ENCODE assay signal across 8 cellular contexts in genomic region chr1:154334647-154335350, GRCh38. TPM values are rescaled to one million over a fixed set of nuclear protein-coding genes. Genes with fewer than 3 reads are reported as not detected.
DNase-seq lines count a peak whose midpoint lies in the region; ATAC-seq, FAIRE-seq and TF ChIP-seq lines count a peak whose summit lies in the region.

No MANE protein-coding gene starts in this region.

- in situ Hi-C loops in GM23248 (cut with MboI) (no loop called here), mammary epithelial cell (cut with MboI; ENCODE audit: low sequenced_read_pairs in 2 of 2) (loop anchor here in 1 of 2 donors (10.0 kb wide), 1 partner anchor 150 kb away; no protein-coding TSS in a partner anchor)

- H3K27me3 ChIP-seq in GM23248 (replicated peaks; ENCODE audit: insufficient read depth) (no peaks in the 10 kb centered on the region), mammary epithelial cell (ENCODE audit: insufficient read depth, low read length) (no peaks in the 10 kb centered on the region), keratinocyte (ENCODE audit: control insufficient read depth, extremely low read depth, insufficient read depth, low read length) (no peaks in the 10 kb centered on the region)

- dilution Hi-C loops in mammary epithelial cell (cut with HindIII; ENCODE audit: low sequenced_read_pairs) (loop anchor here (5.0 kb wide), 2 partner anchors 47 to 68 kb away; no protein-coding TSS in a partner anchor), keratinocyte (cut with MboI; ENCODE audit: extremely low pct_ligation_motif_present, low sequenced_read_pairs) (no loop called here)

- no peaks in the 10 kb centered on the region for H3K9me1 ChIP-seq in keratinocyte (ENCODE audit: control insufficient read depth, extremely low read depth, insufficient read depth, low read length)

- H3K36me3 ChIP-seq in GM23248 (ENCODE audit: low read depth) (peaks cover 72% of the 10 kb centered on the region), mammary epithelial cell (ENCODE audit: insufficient read depth, low read length) (no peaks in the 10 kb centered on the region), keratinocyte (ENCODE audit: control insufficient read depth in 2 of 2, extremely low read depth in 1 of 2, insufficient read depth in 2 of 2, low read length in 2 of 2) (peaks cover 5 to 8% of the 10 kb centered on the region in 2 experiments)

- H4K20me1 ChIP-seq in GM23248 (ENCODE audit: insufficient read depth): peaks cover 1% of the 10 kb centered on the region; the same call in 1 of the 2 replicates
- no peaks in the 10 kb centered on the region for H4K20me1 ChIP-seq in mammary epithelial cell (ENCODE audit: insufficient read depth, low read length)
- no peaks in the 10 kb centered on the region for H4K20me1 ChIP-seq in keratinocyte (ENCODE audit: control insufficient read depth, extremely low read depth, insufficient read depth, low read length)

- BruUV-seq in mammary epithelial cell (replicated peaks; lab: Mats Ljungman, UMichigan): no TSS peak

- H3K9me3 ChIP-seq in GM23248 (ENCODE audit: low read depth): no peaks in the 10 kb centered on the region
- H3K9me3 ChIP-seq in mammary epithelial cell (replicated peaks; ENCODE audit: insufficient read depth, low read length): no peaks in the 10 kb centered on the region
- no peaks in the 10 kb centered on the region for H3K9me3 ChIP-seq in keratinocyte (ENCODE audit: control insufficient read depth, low read depth, low read length)

- ATAC-seq in HG03095 (IDR thresholded peaks at IDR 0.05; ENCODE audit: unreplicated experiment): no peak

- H3K4me2 ChIP-seq in GM23248 (ENCODE audit: unreplicated experiment) (peak overlapping the region; percentile 64), mammary epithelial cell (ENCODE audit: insufficient read depth, low read depth, low read length) (peak overlapping the region; percentile 19), keratinocyte (ENCODE audit: control insufficient read depth, extremely low read depth, insufficient read depth, low read depth, low read length) (no peak overlapping the region)

- H3K4me3 ChIP-seq in GM23248: no peak overlapping the region
- H3K4me3 ChIP-seq in mammary epithelial cell (replicated peaks in 1 of 3; ENCODE audit: insufficient read depth in 1 of 3, low read depth in 2 of 3, low read length in 3 of 3): no peak overlapping the region
- no peak overlapping the region for H3K4me3 ChIP-seq in keratinocyte (ENCODE audit: control insufficient read depth in 2 of 3, extremely low read depth in 1 of 3, insufficient read depth in 2 of 3, low read depth in 1 of 3, low read length in 3 of 3)

- CTCF ChIA-PET in mammary epithelial cell (lab: Charles Lee; ENCODE audit: low non-redundant PET): interaction anchor here (0.6 to 1.6 kb wide), 3 partner anchors 84 to 865 kb away, joined by 3 to 8 read pairs (median 7); no protein-coding TSS in a partner anchor

- peak in 11 of 14 donors; percentile 9 to 65 (median 41) for DNase-seq in C1 segment of cervical spinal cord (lab: John Stamatoyannopoulos, UW)
- peak; percentile 93 for DNase-seq in GM23248
- peak; percentile 75 for DNase-seq in NCI-H2171 treated with DMSO at 0.1 percent for 48 hours (lab: John Stamatoyannopoulos, UW)
- peak; percentile 84 to 90 (median 86) for DNase-seq in activated CD4-positive, CD25-positive, alpha-beta regulatory T cell (lab: John Stamatoyannopoulos, UW)
- peak; percentile 54 for DNase-seq in mammary epithelial cell
- no peak for DNase-seq in keratinocyte (ENCODE audit: low read depth, low spot score)
- peak; percentile 94 for DNase-seq in stimulated activated CD4-positive, alpha-beta T cell treated with anti-CD3 and anti-CD28 coated beads, Interleukin-1b, Interleukin-23, amount 100 ng/mL, for 48 hours

- no peak for FAIRE-seq in keratinocyte (lab: Jason Lieb, UNC)

- intact Hi-C loops in mammary epithelial cell (cut with micrococcal nuclease): loop anchor here (1.0 to 2.0 kb wide), 3 partner anchors 62 to 148 kb away; partner anchors contain the start of gene HAX1

- H3K4me1 ChIP-seq in GM23248 (ENCODE audit: insufficient read depth) (peaks cover 12% of the 10 kb centered on the region), mammary epithelial cell (ENCODE audit: insufficient read depth, low read length) (peaks cover 3% of the 10 kb centered on the region), keratinocyte (ENCODE audit: control insufficient read depth, extremely low read depth, insufficient read depth, low read length) (no peaks in the 10 kb centered on the region)

- H3K27ac ChIP-seq in GM23248 (peak overlapping the region; percentile 77), mammary epithelial cell (ENCODE audit: insufficient read depth, low read depth, low read length) (no peak overlapping the region), keratinocyte (ENCODE audit: control insufficient read depth, insufficient read depth, low read length) (no peak overlapping the region)

- peak overlapping the region; percentile 56 for H2AFZ ChIP-seq in GM23248
- H2AFZ ChIP-seq in mammary epithelial cell (ENCODE audit: low read depth, low read length): peak overlapping the region; percentile 75
- no peak overlapping the region for H2AFZ ChIP-seq in keratinocyte (ENCODE audit: control insufficient read depth, low read length)

- H3K9ac ChIP-seq in GM23248 (peak overlapping the region; percentile 58), mammary epithelial cell (ENCODE audit: insufficient read depth, low read length) (no peak overlapping the region), keratinocyte (ENCODE audit: control insufficient read depth, extremely low read depth, insufficient read depth, low read length) (no peak overlapping the region)

- peaks cover 49% of the 10 kb centered on the region for H3F3A ChIP-seq in GM23248 (ENCODE audit: insufficient read depth)

- H3K79me2 ChIP-seq in GM23248 (ENCODE audit: insufficient read depth): peaks cover 54% of the 10 kb centered on the region
- H3K79me2 ChIP-seq in mammary epithelial cell (ENCODE audit: insufficient read depth, low read length): no peaks in the 10 kb centered on the region
- no peaks in the 10 kb centered on the region for H3K79me2 ChIP-seq in keratinocyte (ENCODE audit: control insufficient read depth, insufficient read depth, low read length)

- 9 to 11% methylated on average over 9 of the region's 9 CpGs for whole genome bisulfite sequencing in GM23248 (ENCODE audit: low coverage in 1 of 2, low lambda C conversion rate in 2 of 2, missing lambda C conversion rate in 2 of 2), 2 experiments
- WGBS in mammary epithelial cell (ENCODE audit: low coverage, missing lambda C conversion rate): 20% methylated on average over 5 of the region's 9 CpGs

- TF ChIP-seq CTCF in mammary epithelial cell (conservative IDR thresholded peaks at IDR 0.05 in 1 of 2, IDR thresholded peaks at IDR 0.05 in 1 of 2; ENCODE audit: extremely low read depth in 1 of 2, insufficient read depth in 1 of 2, low read depth in 1 of 2, low read length in 2 of 2) (peak; percentile 80 to 88), keratinocyte (optimal IDR thresholded peaks at IDR 0.05 in 1 of 3, IDR thresholded peaks at IDR 0.05 in 1 of 3, conservative IDR thresholded peaks at IDR 0.05 in 1 of 3; ENCODE audit: extremely low read depth in 1 of 3, insufficient read depth in 2 of 3, low read length in 3 of 3) (peak; percentile 81 to 89 (median 82))

- no peaks in the 10 kb centered on the region for H3K9me2 ChIP-seq in GM23248 (ENCODE audit: insufficient read depth)

RNA-seq across cellular contexts. Expression of gene ATP8B2, which starts 9.5 kb away (rescaled TPM):
- total RNA-seq in GM23248 (2014; rRNA removed; shearing (Covaris generic)): 200 and 203 TPM in 2 replicates
- 17.6 and 20.1 TPM in 2 replicates for polyA plus RNA-seq in GM23248 (2016; fragmentation: Nextera tagmentation; extraction: Ambion mirVana)
- 10 to 100 TPM; 11.5 TPM for total RNA-seq in mammary epithelial cell
- polyA plus RNA-seq in mammary epithelial cell: 9.3 TPM
- 5.8 TPM for polyA minus RNA-seq in mammary epithelial cell
- 9.5 to 16.2 TPM (median 12.5 TPM) in 3 replicates for polyA plus RNA-seq in keratinocyte
- 2.2 TPM for polyA plus RNA-seq in keratinocyte (2011; ENCODE audit: low read depth)
- 8.5 and 14.9 TPM in 2 replicates for polyA plus RNA-seq in keratinocyte (2011; cell fraction: cytosol; rRNA removed)
- polyA plus RNA-seq in keratinocyte (2011; cell fraction: nucleus; rRNA removed): 23.2 and 30.9 TPM in 2 replicates
- polyA plus RNA-seq in keratinocyte (2012; ENCODE audit: low replicate concordance): 3.4 and 11.0 TPM in 2 replicates
- polyA minus RNA-seq in keratinocyte: 15.2 to 28.1 TPM (median 19.4 TPM) in 3 replicates
- 9.6 TPM for polyA minus RNA-seq in keratinocyte (2011; cell fraction: cytosol; rRNA and poly(A)+ RNA removed)
- 18.2 and 20.5 TPM in 2 replicates for polyA minus RNA-seq in keratinocyte (2011; cell fraction: nucleus; rRNA and poly(A)+ RNA removed)

RNA-seq across cellular contexts. Expression of gene AQP10, which starts 13.9 kb away (rescaled TPM):
- not detected in 2 replicates for total RNA-seq in GM23248 (2014; rRNA removed; shearing (Covaris generic))
- polyA plus RNA-seq in GM23248 (2016; fragmentation: Nextera tagmentation; extraction: Ambion mirVana): not detected in 2 replicates
- total RNA-seq in mammary epithelial cell: not detected
- not detected for polyA plus RNA-seq in mammary epithelial cell
- not detected for polyA minus RNA-seq in mammary epithelial cell
- 0.85 to 1.8 TPM (median 1.2 TPM) in 3 replicates for polyA plus RNA-seq in keratinocyte
- not detected for polyA plus RNA-seq in keratinocyte (2011; ENCODE audit: low read depth)
- polyA plus RNA-seq in keratinocyte (2011; cell fraction: cytosol; rRNA removed): 0.50 and 0.97 TPM in 2 replicates
- 0.92 and 1.2 TPM in 2 replicates for polyA plus RNA-seq in keratinocyte (2011; cell fraction: nucleus; rRNA removed)
- 0.37 and 0.71 TPM in 2 replicates for polyA plus RNA-seq in keratinocyte (2012; ENCODE audit: low replicate concordance)
- polyA minus RNA-seq in keratinocyte: 0.39 to 1.3 TPM (median 1.2 TPM) in 3 replicates
- not detected for polyA minus RNA-seq in keratinocyte (2011; cell fraction: cytosol; rRNA and poly(A)+ RNA removed)
- 0.74 and 0.93 TPM in 2 replicates for polyA minus RNA-seq in keratinocyte (2011; cell fraction: nucleus; rRNA and poly(A)+ RNA removed)
